Comparison of ENCODE assay signal across 1 cellular context in genomic region chr9:120860083-120860482, GRCh38.
TF ChIP-seq lines count a peak whose summit lies in the region.

No MANE protein-coding gene starts in this region.

TF ChIP-seq in SK-N-SH, 30 proteins besides CTCF, POLR2A, EP300 and RAD21 (continued from another document):
- TF ChIP-seq REST (IDR thresholded peaks at IDR 0.05; ENCODE audit: low read depth, low read length) (no peak), IRF3 (IDR thresholded peaks at IDR 0.05; ENCODE audit: low read depth, low read length) (no peak), ZBTB33 (IDR thresholded peaks at IDR 0.05; ENCODE audit: borderline replicate concordance, low read depth) (no peak), SMC3 (IDR thresholded peaks at IDR 0.05; ENCODE audit: low read depth, low read length) (no peak), FOSL2 (IDR thresholded peaks at IDR 0.05; ENCODE audit: borderline replicate concordance, low read depth) (no peak), ELF1 (IDR thresholded peaks at IDR 0.05) (no peak), NFIC (IDR thresholded peaks at IDR 0.05; ENCODE audit: borderline replicate concordance) (no peak), FOXM1 (IDR thresholded peaks at IDR 0.05; ENCODE audit: low read depth) (no peak), NRF1 (IDR thresholded peaks at IDR 0.05; ENCODE audit: low read depth, low read length) (no peak), SIN3A (IDR thresholded peaks at IDR 0.05; ENCODE audit: borderline replicate concordance, low read depth, low read length) (no peak)
TF ChIP-seq in SK-N-SH: peak in this region for 0.
